1 cellular context compared by ENCODE assay signal in genomic region chr12:32110417-32110816, GRCh38.
TF ChIP-seq lines count a peak whose summit lies in the region.

No MANE protein-coding gene starts in this region.

TF ChIP-seq in GM12878, 131 proteins besides CTCF, POLR2A, EP300 and RAD21 (continued from another document):
- TF ChIP-seq BCL3 (IDR thresholded peaks at IDR 0.05; ENCODE audit: borderline replicate concordance, insufficient read depth, low read depth, low read length, poor library complexity, severe bottlenecking): no peak
